ENCODE assay signal across 1 cellular context in the genomic region with DNA sequence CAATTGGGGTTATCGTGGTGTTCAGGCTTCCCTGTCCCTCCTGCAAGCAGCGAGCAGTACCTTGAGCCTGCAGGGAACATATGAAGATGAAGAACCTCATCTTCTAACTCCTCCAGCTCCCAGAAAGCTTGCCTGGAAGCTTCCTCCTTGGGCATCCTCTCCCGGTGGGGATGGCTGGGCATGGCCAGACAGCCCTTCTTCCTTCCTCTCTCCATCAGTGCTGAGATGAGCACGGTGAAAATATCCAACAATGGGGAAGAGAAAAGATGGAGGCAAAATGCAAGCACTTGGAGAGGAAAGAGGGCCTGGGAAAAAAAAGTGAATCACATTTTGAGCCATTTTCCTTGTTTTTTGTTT.
TF ChIP-seq lines count a peak whose summit lies in the region.

No MANE protein-coding gene starts in this region.

TF ChIP-seq in GM23338, 12 proteins besides CTCF, POLR2A, EP300 and RAD21 (continued from another document):
- TF ChIP-seq, protein P1, sequence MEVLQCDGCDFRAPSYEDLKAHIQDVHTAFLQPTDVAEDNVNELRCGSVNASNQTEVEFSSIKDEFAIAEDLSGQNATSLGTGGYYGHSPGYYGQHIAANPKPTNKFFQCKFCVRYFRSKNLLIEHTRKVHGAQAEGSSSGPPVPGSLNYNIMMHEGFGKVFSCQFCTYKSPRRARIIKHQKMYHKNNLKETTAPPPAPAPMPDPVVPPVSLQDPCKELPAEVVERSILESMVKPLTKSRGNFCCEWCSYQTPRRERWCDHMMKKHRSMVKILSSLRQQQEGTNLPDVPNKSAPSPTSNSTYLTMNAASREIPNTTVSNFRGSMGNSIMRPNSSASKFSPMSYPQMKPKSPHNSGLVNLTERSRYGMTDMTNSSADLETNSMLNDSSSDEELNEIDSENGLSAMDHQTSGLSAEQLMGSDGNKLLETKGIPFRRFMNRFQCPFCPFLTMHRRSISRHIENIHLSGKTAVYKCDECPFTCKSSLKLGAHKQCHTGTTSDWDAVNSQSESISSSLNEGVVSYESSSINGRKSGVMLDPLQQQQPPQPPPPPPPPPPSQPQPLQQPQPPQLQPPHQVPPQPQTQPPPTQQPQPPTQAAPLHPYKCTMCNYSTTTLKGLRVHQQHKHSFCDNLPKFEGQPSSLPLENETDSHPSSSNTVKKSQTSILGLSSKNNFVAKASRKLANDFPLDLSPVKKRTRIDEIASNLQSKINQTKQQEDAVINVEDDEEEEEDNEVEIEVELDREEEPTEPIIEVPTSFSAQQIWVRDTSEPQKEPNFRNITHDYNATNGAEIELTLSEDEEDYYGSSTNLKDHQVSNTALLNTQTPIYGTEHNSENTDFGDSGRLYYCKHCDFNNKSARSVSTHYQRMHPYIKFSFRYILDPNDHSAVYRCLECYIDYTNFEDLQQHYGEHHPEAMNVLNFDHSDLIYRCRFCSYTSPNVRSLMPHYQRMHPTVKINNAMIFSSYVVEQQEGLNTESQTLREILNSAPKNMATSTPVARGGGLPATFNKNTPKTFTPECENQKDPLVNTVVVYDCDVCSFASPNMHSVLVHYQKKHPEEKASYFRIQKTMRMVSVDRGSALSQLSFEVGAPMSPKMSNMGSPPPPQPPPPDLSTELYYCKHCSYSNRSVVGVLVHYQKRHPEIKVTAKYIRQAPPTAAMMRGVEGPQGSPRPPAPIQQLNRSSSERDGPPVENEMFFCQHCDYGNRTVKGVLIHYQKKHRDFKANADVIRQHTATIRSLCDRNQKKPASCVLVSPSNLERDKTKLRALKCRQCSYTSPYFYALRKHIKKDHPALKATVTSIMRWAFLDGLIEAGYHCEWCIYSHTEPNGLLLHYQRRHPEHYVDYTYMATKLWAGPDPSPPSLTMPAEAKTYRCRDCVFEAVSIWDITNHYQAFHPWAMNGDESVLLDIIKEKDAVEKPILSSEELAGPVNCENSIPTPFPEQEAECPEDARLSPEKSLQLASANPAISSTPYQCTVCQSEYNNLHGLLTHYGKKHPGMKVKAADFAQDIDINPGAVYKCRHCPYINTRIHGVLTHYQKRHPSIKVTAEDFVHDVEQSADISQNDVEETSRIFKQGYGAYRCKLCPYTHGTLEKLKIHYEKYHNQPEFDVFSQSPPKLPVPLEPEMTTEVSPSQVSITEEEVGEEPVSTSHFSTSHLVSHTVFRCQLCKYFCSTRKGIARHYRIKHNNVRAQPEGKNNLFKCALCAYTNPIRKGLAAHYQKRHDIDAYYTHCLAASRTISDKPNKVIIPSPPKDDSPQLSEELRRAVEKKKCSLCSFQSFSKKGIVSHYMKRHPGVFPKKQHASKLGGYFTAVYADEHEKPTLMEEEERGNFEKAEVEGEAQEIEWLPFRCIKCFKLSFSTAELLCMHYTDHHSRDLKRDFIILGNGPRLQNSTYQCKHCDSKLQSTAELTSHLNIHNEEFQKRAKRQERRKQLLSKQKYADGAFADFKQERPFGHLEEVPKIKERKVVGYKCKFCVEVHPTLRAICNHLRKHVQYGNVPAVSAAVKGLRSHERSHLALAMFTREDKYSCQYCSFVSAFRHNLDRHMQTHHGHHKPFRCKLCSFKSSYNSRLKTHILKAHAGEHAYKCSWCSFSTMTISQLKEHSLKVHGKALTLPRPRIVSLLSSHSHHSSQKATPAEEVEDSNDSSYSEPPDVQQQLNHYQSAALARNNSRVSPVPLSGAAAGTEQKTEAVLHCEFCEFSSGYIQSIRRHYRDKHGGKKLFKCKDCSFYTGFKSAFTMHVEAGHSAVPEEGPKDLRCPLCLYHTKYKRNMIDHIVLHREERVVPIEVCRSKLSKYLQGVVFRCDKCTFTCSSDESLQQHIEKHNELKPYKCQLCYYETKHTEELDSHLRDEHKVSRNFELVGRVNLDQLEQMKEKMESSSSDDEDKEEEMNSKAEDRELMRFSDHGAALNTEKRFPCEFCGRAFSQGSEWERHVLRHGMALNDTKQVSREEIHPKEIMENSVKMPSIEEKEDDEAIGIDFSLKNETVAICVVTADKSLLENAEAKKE (CRISPR knock-in tag; IDR thresholded peaks at IDR 0.05), result no peak
- no peak for TF ChIP-seq ZNF331 (CRISPR knock-in tag; IDR thresholded peaks at IDR 0.05; ENCODE audit: low read depth)
- no peak for TF ChIP-seq ZNF114 (CRISPR knock-in tag; IDR thresholded peaks at IDR 0.05)
- TF ChIP-seq CREB1 (CRISPR knock-in tag; IDR thresholded peaks at IDR 0.05; ENCODE audit: low read depth), result no peak
- no peak for TF ChIP-seq NANOG (IDR thresholded peaks at IDR 0.05; ENCODE audit: borderline replicate concordance)
